ENCODE assay signal across 8 cellular contexts in the genomic region with DNA sequence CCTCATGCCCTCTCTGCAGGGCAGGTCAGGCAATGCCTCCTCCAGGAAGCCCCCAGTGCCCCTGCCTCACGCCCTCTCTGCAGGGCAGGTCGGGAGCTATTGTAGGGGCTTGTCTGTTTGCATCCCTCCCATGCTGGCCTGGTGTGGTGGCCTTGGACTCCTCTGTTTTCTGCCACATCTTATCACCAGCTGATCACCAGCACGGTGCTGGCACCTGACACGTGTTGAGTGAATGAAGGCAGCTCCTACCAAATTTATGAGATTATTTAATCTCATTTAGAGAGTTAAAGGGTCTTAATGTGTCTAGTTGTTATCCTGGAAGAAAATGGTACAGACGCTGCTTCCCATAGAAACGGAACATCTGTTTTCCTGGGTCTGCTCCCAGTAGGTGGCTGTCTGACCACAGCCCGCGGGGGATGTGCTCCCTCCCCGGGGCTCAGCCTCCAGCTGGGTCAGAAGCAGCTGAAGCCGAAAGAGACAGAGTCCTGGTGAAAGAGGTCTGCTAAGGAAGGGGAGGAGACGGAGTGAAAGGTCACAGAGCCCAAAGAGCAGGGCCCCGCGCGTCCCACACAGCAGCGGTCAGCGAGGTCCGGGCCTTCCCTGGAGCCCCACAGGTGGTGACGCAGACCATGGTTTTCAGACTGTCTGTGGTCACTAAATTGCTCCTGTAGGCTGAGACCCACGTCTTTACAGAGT. TPM values are rescaled to one million over a fixed set of nuclear protein-coding genes. Genes with fewer than 3 reads are reported as not detected.
DNase-seq lines count a peak whose midpoint lies in the region; ATAC-seq and TF ChIP-seq lines count a peak whose summit lies in the region.

No MANE protein-coding gene starts in this region.

- intact Hi-C loops in right cardiac atrium (cut with DNase I) (no loop called here), spleen (cut with DNase I; ENCODE audit: low total_unique reads) (no loop called here)

- no peak for TF ChIP-seq POLR2A in spleen (IDR thresholded peaks at IDR 0.05)

- TF ChIP-seq CTCF in HFFc6 (IDR thresholded peaks at IDR 0.05) = no peak
- TF ChIP-seq CTCF in spleen (IDR thresholded peaks at IDR 0.05 in 8 of 11, conservative IDR thresholded peaks at IDR 0.05 in 3 of 11) = no peak

- H3K27ac Mint-ChIP-seq in HFFc6 = peak overlapping the region; percentile 29; the same call in 1 of the 2 replicates
- no peak overlapping the region for H3K27ac Mint-ChIP-seq in T-helper 17 cell

- H3K36me3 Mint-ChIP-seq in HFFc6 (ENCODE audit: low read depth) = peaks cover 33% of the 10 kb centered on the region
- no peaks in the 10 kb centered on the region for H3K36me3 Mint-ChIP-seq in T-helper 17 cell (ENCODE audit: low read depth)

- H3K9me3 ChIP-seq in T-helper 17 cell (ENCODE audit: control insufficient read depth, low read length, poor library complexity, severe bottlenecking) = no peaks in the 10 kb centered on the region
- H3K9me3 ChIP-seq in right cardiac atrium (ENCODE audit: control insufficient read depth, low read length) = no peaks in the 10 kb centered on the region
- no peaks in the 10 kb centered on the region for H3K9me3 ChIP-seq in spleen

- no peak for DNase-seq in HFFc6
- DNase-seq in T-helper 17 cell = no peak
- peak; percentile 28 to 65 (median 62) for DNase-seq in right cardiac atrium
- no peak for DNase-seq in spleen
- no peak for DNase-seq in SIG-M5 (lab: John Stamatoyannopoulos, UW)
- no peak for DNase-seq in HuH-7 (ENCODE audit: low spot score)
- no peak for DNase-seq in GDM1 (lab: John Stamatoyannopoulos, UW)

- H3K4me3 Mint-ChIP-seq in HFFc6 = no peak overlapping the region
- H3K4me3 Mint-ChIP-seq in T-helper 17 cell = peak overlapping the region; percentile 19

- H3K36me3 ChIP-seq in spleen = peaks cover 5 to 82% (median 41%) of the 10 kb centered on the region in 6 donors

- ATAC-seq in T-helper 17 cell (no peak), right cardiac atrium (peak; percentile 27 to 36), GM21447 (IDR thresholded peaks at IDR 0.05; ENCODE audit: unreplicated experiment) (no peak)

- WGBS in right cardiac atrium = 61% methylated on average over 19 of the region's 19 CpGs
- 63 to 81% (median 67%) methylated on average over 19 of the region's 19 CpGs for WGBS in spleen, 5 donors

- H3K9me3 Mint-ChIP-seq in HFFc6 = no peaks in the 10 kb centered on the region

- H3K27me3 ChIP-seq in right cardiac atrium (ENCODE audit: control insufficient read depth, insufficient read depth) (no peaks in the 10 kb centered on the region), spleen (replicated peaks in 1 of 7) (no peaks in the 10 kb centered on the region)

- H3K4me1 Mint-ChIP-seq in HFFc6 (ENCODE audit: low read depth) = peaks cover 18% of the 10 kb centered on the region
- H3K4me1 Mint-ChIP-seq in T-helper 17 cell = peaks cover 4% of the 10 kb centered on the region

- H3K27me3 Mint-ChIP-seq in HFFc6 (ENCODE audit: insufficient read depth) (no peaks in the 10 kb centered on the region; the same call in 1 of the 2 replicates), T-helper 17 cell (no peaks in the 10 kb centered on the region)

- H3K4me1 ChIP-seq in right cardiac atrium (ENCODE audit: control insufficient read depth, insufficient read depth, low read length) (peaks cover 5% of the 10 kb centered on the region), spleen (peaks cover 23 to 58% (median 42%) of the 10 kb centered on the region in 6 donors)

- no peak overlapping the region for H3K27ac ChIP-seq in right cardiac atrium (ENCODE audit: low read length)
- H3K27ac ChIP-seq in spleen = peak overlapping the region; percentile 2 to 75 (median 46)

- H3K4me3 ChIP-seq in right cardiac atrium (ENCODE audit: low read length) (no peak overlapping the region), spleen (no peak overlapping the region)

RNA-seq across cellular contexts. Expression of gene C13orf46, which starts 51.7 kb away (rescaled TPM):
- 1 to 10 TPM; 1.4 to 2.5 (median 2.0) TPM for total RNA-seq in HFFc6 (2021; fragmentation: NEBNext Ultra II Directional; extraction: Animal tissue kit (Norgen Biotek cat#: 25700))
- 10 to 100 TPM; 18.6 to 22.6 TPM for total RNA-seq in T-helper 17 cell
- under 1 TPM; 0.21 to 0.76 (median 0.38) TPM for total RNA-seq in right cardiac atrium
- polyA plus RNA-seq in right cardiac atrium = 0.20 TPM
- total RNA-seq in spleen = 1 to 10 TPM in 5 of 7 donors, under 1 TPM in 2; 0.83 to 4.2 (median 2.6) TPM
- polyA plus RNA-seq in spleen = under 1 TPM; 0.09 to 0.70 (median 0.13) TPM

Comparison
In these comparisons a context has a peak if more than half of its experiments do, and no peak if none do; other contexts are left out.
1. DNase-seq: peak in right cardiac atrium (3 of 3); none in HFFc6 (single experiment), T-helper 17 cell (0 of 3), spleen (single experiment), SIG-M5 (single experiment), HuH-7 (single experiment) and GDM1 (single experiment).
2. ATAC-seq: peak in right cardiac atrium (2 of 2); none in T-helper 17 cell (single experiment) and GM21447 (single experiment).